Comparison of ENCODE assay signal across 1 cellular context in the genomic region with DNA sequence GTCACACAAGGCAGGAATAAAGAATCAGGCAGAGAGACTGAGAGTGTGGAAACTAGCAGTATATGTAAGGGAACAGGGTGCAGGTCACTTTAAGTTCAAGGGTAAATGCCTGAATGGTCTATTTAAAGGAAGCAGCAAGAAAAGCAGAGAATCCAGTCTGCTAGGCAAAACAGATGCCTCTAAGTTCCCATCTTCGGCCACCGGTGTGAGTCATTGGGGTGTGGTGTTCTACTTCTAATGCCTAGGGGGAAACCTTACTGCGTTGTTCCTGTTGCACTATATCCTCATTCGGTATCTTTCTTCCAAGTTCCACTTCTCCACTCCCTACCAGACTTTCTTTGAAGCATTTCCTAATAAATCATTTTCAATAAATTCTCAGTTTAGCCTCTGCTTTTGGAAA.
TF ChIP-seq lines count a peak whose summit lies in the region.

No MANE protein-coding gene starts in this region.

TF ChIP-seq in K562, 482 proteins besides CTCF, POLR2A, EP300 and RAD21 (continued from another document):
- no peak for TF ChIP-seq ZC3H4 (CRISPR knock-in tag; IDR thresholded peaks at IDR 0.05; ENCODE audit: borderline replicate concordance)
